ENCODE assay signal across 8 cellular contexts in the genomic region with DNA sequence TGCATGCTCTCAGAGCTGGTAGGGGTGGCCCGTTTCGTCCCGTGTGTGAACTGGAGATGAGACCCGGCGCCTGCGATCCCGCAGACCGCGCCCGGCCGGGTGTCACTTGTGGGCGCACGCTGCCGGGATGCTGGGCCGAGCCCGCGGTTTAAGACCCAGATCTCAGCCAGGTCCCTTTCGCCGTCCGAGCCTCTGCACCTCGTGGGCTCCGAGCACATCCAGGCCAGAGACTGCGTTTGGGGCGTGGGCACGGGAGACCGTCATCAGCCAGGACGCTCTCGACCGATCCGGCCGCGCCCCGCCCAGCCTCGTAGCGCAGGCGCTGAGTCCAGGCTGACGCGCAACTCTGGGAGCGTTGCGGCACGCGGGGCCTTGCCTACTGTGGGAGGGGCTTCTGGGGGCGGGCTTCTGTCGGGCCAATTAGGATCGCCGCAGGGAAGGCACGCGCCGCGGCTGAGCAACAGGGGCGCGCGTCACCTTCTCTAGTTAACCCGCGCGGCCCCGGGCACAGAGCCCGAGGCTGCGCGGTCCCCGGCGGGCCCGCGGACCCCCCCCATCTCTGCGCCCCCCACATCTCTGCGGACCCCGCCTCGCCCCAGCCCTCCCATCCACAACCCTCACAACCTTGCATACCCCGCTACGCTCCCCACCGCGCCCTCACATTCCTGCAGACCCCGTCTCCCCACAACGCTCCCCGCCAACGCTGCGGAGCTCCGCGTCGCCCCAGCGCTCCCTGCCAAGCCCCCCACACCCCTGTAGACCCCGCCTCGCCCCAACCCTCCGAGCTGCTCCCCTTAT. TPM values are rescaled to one million over a fixed set of nuclear protein-coding genes. Genes with fewer than 3 reads are reported as not detected.
DNase-seq lines count a peak whose midpoint lies in the region; ATAC-seq and TF ChIP-seq lines count a peak whose summit lies in the region.

No MANE protein-coding gene starts in this region.

- CTCF ChIA-PET in A673 (lab: Charles Lee): no interaction called here
- CTCF ChIA-PET in mammary epithelial cell (lab: Charles Lee; ENCODE audit: low non-redundant PET): no interaction called here

- H3K9me3 Mint-ChIP-seq in immature natural killer cell: peaks cover 0 to 3% (median 0%) of the 10 kb centered on the region in 6 donors

- H3K27me3 Mint-ChIP-seq in immature natural killer cell (ENCODE audit: low read depth in 3 of 3): peaks cover 33 to 35% (median 33%) of the 10 kb centered on the region in 3 donors

- H2AFZ ChIP-seq in mammary epithelial cell (ENCODE audit: low read depth, low read length): peak overlapping the region; percentile 58

- TF ChIP-seq CTCF in A673 (conservative IDR thresholded peaks at IDR 0.05; ENCODE audit: low read depth, low read length) (no peak), WERI-Rb-1 (IDR thresholded peaks at IDR 0.05; ENCODE audit: low read depth, low read length) (no peak), mammary epithelial cell (conservative IDR thresholded peaks at IDR 0.05 in 1 of 2, IDR thresholded peaks at IDR 0.05 in 1 of 2; ENCODE audit: extremely low read depth in 1 of 2, insufficient read depth in 1 of 2, low read depth in 1 of 2, low read length in 2 of 2) (no peak)

- intact Hi-C loops in A673 (cut with micrococcal nuclease; ENCODE audit: unreplicated experiment) (no loop called here), mammary epithelial cell (cut with micrococcal nuclease) (loop anchor here (2.0 kb wide), 1 partner anchor 17 kb away; no protein-coding TSS in a partner anchor)

- dilution Hi-C loops in mammary epithelial cell (cut with HindIII; ENCODE audit: low sequenced_read_pairs): no loop called here

- H3K9ac ChIP-seq in mammary epithelial cell (ENCODE audit: insufficient read depth, low read length): peak overlapping the region; percentile 47

- peak overlapping the region; percentile 90 to 98 (median 96) for H3K4me3 Mint-ChIP-seq in immature natural killer cell

- peak overlapping the region; percentile 96 for H3K4me2 ChIP-seq in mammary epithelial cell (ENCODE audit: insufficient read depth, low read depth, low read length)

- POLR2A ChIA-PET in A673 (lab: Charles Lee; ENCODE audit: low non-redundant PET): interaction anchor here (0.7 kb wide), 1 partner anchor 206 kb away, joined by 11 read pairs; no protein-coding TSS in a partner anchor

- H3K4me1 ChIP-seq in A673 (ENCODE audit: insufficient read depth, low read length, poor library complexity, severe bottlenecking): peaks cover 5% of the 10 kb centered on the region
- peaks cover 21% of the 10 kb centered on the region for H3K4me1 ChIP-seq in mammary epithelial cell (ENCODE audit: insufficient read depth, low read length)

- DNase-seq in A673 (ENCODE audit: low spot score) (peak; percentile 98), NCI-H2196 (lab: John Stamatoyannopoulos, UW; ENCODE audit: unreplicated experiment) (peak; percentile 98), WERI-Rb-1 (peak; percentile 97), mammary epithelial cell (peak; percentile 98), immature natural killer cell (peak; percentile 97 to 98 (median 97)), smooth muscle cell of the brain vasculature (ENCODE audit: low read depth, low spot score) (peak; percentile 93)

- H3K4me3 ChIP-seq in A673 (ENCODE audit: low read depth, low read length, poor library complexity, severe bottlenecking): peak overlapping the region; percentile 61
- peak overlapping the region; percentile 60 for H3K4me3 ChIP-seq in WERI-Rb-1 (ENCODE audit: low read depth, low read length)
- H3K4me3 ChIP-seq in mammary epithelial cell (replicated peaks in 1 of 3; ENCODE audit: insufficient read depth in 1 of 3, low read depth in 2 of 3, low read length in 3 of 3): peak overlapping the region; percentile 46 to 73 (median 65)

- H3K27me3 ChIP-seq in A673 (replicated peaks; ENCODE audit: insufficient read depth, low read depth, low read length, poor library complexity): no peaks in the 10 kb centered on the region
- no peaks in the 10 kb centered on the region for H3K27me3 ChIP-seq in WERI-Rb-1 (ENCODE audit: insufficient read depth, low read depth, severe bottlenecking)
- H3K27me3 ChIP-seq in mammary epithelial cell (ENCODE audit: insufficient read depth, low read length): no peaks in the 10 kb centered on the region

- no peaks in the 10 kb centered on the region for H3K36me3 Mint-ChIP-seq in immature natural killer cell

- H3K36me3 ChIP-seq in A673 (ENCODE audit: insufficient read depth, low read length, poor library complexity, severe bottlenecking) (peaks cover 10% of the 10 kb centered on the region), WERI-Rb-1 (peaks cover 20% of the 10 kb centered on the region), mammary epithelial cell (ENCODE audit: insufficient read depth, low read length) (no peaks in the 10 kb centered on the region)

- peak overlapping the region; percentile 83 for H3K27ac ChIP-seq in A673 (ENCODE audit: low read depth, low read length, poor library complexity, severe bottlenecking)
- H3K27ac ChIP-seq in WERI-Rb-1: peak overlapping the region; percentile 73
- peak overlapping the region; percentile 43 for H3K27ac ChIP-seq in mammary epithelial cell (ENCODE audit: insufficient read depth, low read depth, low read length)

- H3K79me2 ChIP-seq in mammary epithelial cell (ENCODE audit: insufficient read depth, low read length): no peaks in the 10 kb centered on the region

- peaks cover 19 to 26% of the 10 kb centered on the region in 2 donors for H3K4me1 Mint-ChIP-seq in immature natural killer cell

- in situ Hi-C loops in mammary epithelial cell (cut with MboI; ENCODE audit: low sequenced_read_pairs in 2 of 2): no loop called here

- peak overlapping the region; percentile 97 to 99 (median 99) for H3K27ac Mint-ChIP-seq in immature natural killer cell

- 0% methylated on average over 9 of the region's 84 CpGs for WGBS in mammary epithelial cell (ENCODE audit: low coverage, missing lambda C conversion rate)

- ATAC-seq in GM18868 (IDR thresholded peaks at IDR 0.05; ENCODE audit: unreplicated experiment) (peak; percentile 87), HG03108 (IDR thresholded peaks at IDR 0.05; ENCODE audit: unreplicated experiment) (peak; percentile 80)

- no peaks in the 10 kb centered on the region for H3K9me3 ChIP-seq in A673 (ENCODE audit: low read depth, low read length, poor library complexity, severe bottlenecking)
- H3K9me3 ChIP-seq in WERI-Rb-1 (ENCODE audit: severe bottlenecking): no peaks in the 10 kb centered on the region
- H3K9me3 ChIP-seq in mammary epithelial cell (replicated peaks; ENCODE audit: insufficient read depth, low read length): no peaks in the 10 kb centered on the region

- BruUV-seq in A673 (replicated peaks; lab: Mats Ljungman, UMichigan): no TSS peak
- BruUV-seq in mammary epithelial cell (replicated peaks; lab: Mats Ljungman, UMichigan): no TSS peak

- H4K20me1 ChIP-seq in mammary epithelial cell (ENCODE audit: insufficient read depth, low read length): no peaks in the 10 kb centered on the region

RNA-seq across cellular contexts. Expression of gene CEMP1, which starts 0.7 kb away (rescaled TPM):
- total RNA-seq in A673 (2021): not detected in 2 replicates
- under 1 TPM in 1 of 2 donors, not detected in 1; 0.33 TPM for total RNA-seq in mammary epithelial cell
- not detected for polyA plus RNA-seq in mammary epithelial cell
- not detected for polyA minus RNA-seq in mammary epithelial cell
- polyA plus RNA-seq in immature natural killer cell: 1 to 10 TPM in 2 of 3 donors, under 1 TPM in 1; 0.90 to 3.0 (median 3.0) TPM

RNA-seq across cellular contexts. Expression of gene PDPK1, which starts 5.9 kb away (rescaled TPM):
- 31.6 and 37.9 TPM in 2 replicates for total RNA-seq in A673 (2021)
- 10 to 100 TPM; 28.2 to 33.7 TPM for total RNA-seq in mammary epithelial cell
- polyA plus RNA-seq in mammary epithelial cell: 22.8 TPM
- 84.3 TPM for polyA minus RNA-seq in mammary epithelial cell
- 10 to 100 TPM; 26.3 to 48.8 (median 27.1) TPM for polyA plus RNA-seq in immature natural killer cell

RNA-seq across cellular contexts. Expression of gene AMDHD2, which starts 11.7 kb away (rescaled TPM):
- total RNA-seq in A673 (2021) (52.2 and 53.3 TPM in 2 replicates), mammary epithelial cell (10 to 100 TPM; 23.5 to 31.9 TPM)
- polyA plus RNA-seq in mammary epithelial cell (12.2 TPM), immature natural killer cell (10 to 100 TPM; 13.7 to 18.6 (median 13.9) TPM)
- 4.4 TPM for polyA minus RNA-seq in mammary epithelial cell

RNA-seq across cellular contexts. Expression of gene ATP6V0C, which starts 18.1 kb away (rescaled TPM):
- total RNA-seq in A673 (2021) (231 and 252 TPM in 2 replicates), mammary epithelial cell (100 to 1,000 TPM in 1 of 2 donors, 10 to 100 TPM in 1; 41.5 to 250 TPM)
- polyA plus RNA-seq in mammary epithelial cell (95.2 TPM), immature natural killer cell (100 to 1,000 TPM in 1 of 3 donors, 10 to 100 TPM in 2; 70.9 to 116 (median 90.8) TPM)
- polyA minus RNA-seq in mammary epithelial cell: 81.4 TPM

RNA-seq across cellular contexts. Expression of gene TBC1D24, which starts 57.0 kb away (rescaled TPM):
- total RNA-seq in A673 (2021): 24.2 and 27.1 TPM in 2 replicates
- 10 to 100 TPM; 11.4 to 12.3 TPM for total RNA-seq in mammary epithelial cell
- 5.6 TPM for polyA plus RNA-seq in mammary epithelial cell
- 8.3 TPM for polyA minus RNA-seq in mammary epithelial cell
- 1 to 10 TPM; 1.1 to 4.5 (median 2.4) TPM for polyA plus RNA-seq in immature natural killer cell

Comparison
In these comparisons a context has a peak if more than half of its experiments do, and no peak if none do; other contexts are left out.
1. Peak in every context shown above with its lines: DNase-seq, ATAC-seq, H3K4me3 ChIP-seq and H3K27ac ChIP-seq.